Comparison of ENCODE assay signal across 8 cellular contexts in genomic region chrX:154714925-154715324, GRCh38. TPM values are rescaled to one million over a fixed set of nuclear protein-coding genes. Genes with fewer than 3 reads are reported as not detected.
DNase-seq lines count a peak whose midpoint lies in the region; ATAC-seq and TF ChIP-seq lines count a peak whose summit lies in the region.

No MANE protein-coding gene starts in this region.

- H3K36me3 Mint-ChIP-seq in T-helper 17 cell (ENCODE audit: low read depth) = peaks cover 4% of the 10 kb centered on the region
- H3K36me3 Mint-ChIP-seq in mesothelial cell of epicardium = no peaks in the 10 kb centered on the region

- H3K9me3 Mint-ChIP-seq in mesothelial cell of epicardium = peaks cover 24% of the 10 kb centered on the region

- H3K27ac Mint-ChIP-seq in T-helper 17 cell (peak overlapping the region; percentile 21), mesothelial cell of epicardium (no peak overlapping the region)

- H3K4me3 Mint-ChIP-seq in T-helper 17 cell (no peak overlapping the region), mesothelial cell of epicardium (no peak overlapping the region)

- H3K27me3 Mint-ChIP-seq in T-helper 17 cell (no peaks in the 10 kb centered on the region), mesothelial cell of epicardium (ENCODE audit: low read depth) (peaks cover 8% of the 10 kb centered on the region)

- ATAC-seq in T-helper 17 cell (no peak), HG03108 (IDR thresholded peaks at IDR 0.05; ENCODE audit: unreplicated experiment) (no peak), HG03439 (IDR thresholded peaks at IDR 0.05; ENCODE audit: unreplicated experiment) (no peak)

- DNase-seq in AG09319 (ENCODE audit: extremely low read depth, low read depth) (no peak), GM10266 (ENCODE audit: extremely low spot score) (peak; percentile 35), KG1 (lab: John Stamatoyannopoulos, UW) (peak; percentile 24), T-helper 17 cell (peak in 2 of 3 donors; percentile 15 to 33), mesothelial cell of epicardium (ENCODE audit: low spot score in 2 of 2, unreplicated experiment in 2 of 2) (no peak)
- DNase-seq in effector CD4-positive, alpha-beta T cell = peak; percentile 38

- no peaks in the 10 kb centered on the region for H3K9me3 ChIP-seq in T-helper 17 cell (ENCODE audit: control insufficient read depth, low read length, poor library complexity, severe bottlenecking)

- TF ChIP-seq CTCF in AG09319 (IDR thresholded peaks at IDR 0.05; ENCODE audit: low read depth, low read length) = peak; percentile 79
- peak; percentile 65 for TF ChIP-seq CTCF in GM10266 (IDR thresholded peaks at IDR 0.05; ENCODE audit: control insufficient read depth, insufficient read depth, low read depth, missing control alignments)
- TF ChIP-seq CTCF in mesothelial cell of epicardium (IDR thresholded peaks at IDR 0.05; ENCODE audit: unreplicated experiment) = peak; percentile 76

- H3K4me1 Mint-ChIP-seq in T-helper 17 cell = peaks cover 44% of the 10 kb centered on the region
- H3K4me1 Mint-ChIP-seq in mesothelial cell of epicardium = peaks cover 2% of the 10 kb centered on the region

RNA-seq across cellular contexts. Expression of gene GAB3, which starts 36.0 kb away (rescaled TPM):
- total RNA-seq in T-helper 17 cell (10 to 100 TPM; 17.7 to 18.4 TPM), mesothelial cell of epicardium (0.29 to 0.67 TPM (median 0.38 TPM) in 3 replicates)

RNA-seq across cellular contexts. Expression of gene DKC1, which starts 47.7 kb away (rescaled TPM):
- total RNA-seq in T-helper 17 cell = 10 to 100 TPM; 46.6 to 60.7 TPM
- 61.4 to 66.2 TPM (median 64.2 TPM) in 3 replicates for total RNA-seq in mesothelial cell of epicardium

Comparison
In these comparisons a context has a peak if more than half of its experiments do, and no peak if none do; other contexts are left out.
1. DNase-seq: peak in GM10266 (single experiment), KG1 (single experiment), T-helper 17 cell (2 of 3) and effector CD4-positive, alpha-beta T cell (single experiment); none in AG09319 (single experiment) and mesothelial cell of epicardium (0 of 2).
2. RNA of gene GAB3, which starts 36.0 kb away (total RNA-seq): 17.7 to 18.4 TPM in T-helper 17 cell; 0.29 to 0.67 TPM in mesothelial cell of epicardium; every median in the first group is over 10 times any median in the second.
3. Peak in every context shown above with its lines, with median percentiles within 50 percentile points of each other: CTCF ChIP-seq.